18 cellular contexts compared by ENCODE assay signal in genomic region chr2:239391286-239392071, GRCh38. TPM values are rescaled to one million over a fixed set of nuclear protein-coding genes. Genes with fewer than 3 reads are reported as not detected.
DNase-seq lines count a peak whose midpoint lies in the region; ATAC-seq, FAIRE-seq and TF ChIP-seq lines count a peak whose summit lies in the region.
"Had no signal": no experiment of that assay in that cellular context is flagged by ENCODE, and none has a peak within 500 bp of the region (broad histone marks: within the 10 kb centered on the region; RNA-seq: fewer than 3 reads in every experiment).

No MANE protein-coding gene starts in this region.

- no peak for DNase-seq in cardiac muscle cell (ENCODE audit: low read depth in 1 of 2, low spot score in 1 of 2)
- no peak for DNase-seq in left ventricle myocardium superior
- DNase-seq in H1 (ENCODE audit: low read depth in 1 of 2, low spot score in 2 of 2): no peak
- no peak for DNase-seq in neuronal stem cell (ENCODE audit: low spot score)
- DNase-seq in upper lobe of right lung: peak; percentile 37
- no peak for DNase-seq in NCI-H226
- DNase-seq in activated gamma-delta T cell (lab: John Stamatoyannopoulos, UW): no peak
- DNase-seq: DMS53, NCI-H1436 treated with DMSO at 0.1 percent for 48 hours, NCI-H2227 treated with DMSO at 0.1 percent for 48 hours, NCI-H526 treated with DMSO at 0.1 percent for 48 hours, OCI-M1 had no signal

- CTCF ChIA-PET in H1 (lab: Charles Lee; ENCODE audit: partially characterized antibody): interaction anchor here (0.6 to 5.4 kb wide), 7 partner anchors 11 to 652 kb away, joined by 3 to 30 read pairs (median 3); no protein-coding TSS in a partner anchor

- H2BK5ac ChIP-seq in H1 (ENCODE audit: low read depth, low read length) (no peak overlapping the region), neuronal stem cell (ENCODE audit: low read length) (no peak overlapping the region)

- 0 out of 4 replicates have a peak, but pooled peaks of 1 of the 2 experiments have one; percentile 10 for TF ChIP-seq RAD21 in H1 (IDR thresholded peaks at IDR 0.05 in 1 of 2, conservative IDR thresholded peaks at IDR 0.05 in 1 of 2; ENCODE audit: low read depth in 2 of 2, low read length in 2 of 2)

- no peak overlapping the region for H2BK20ac ChIP-seq in H1 (ENCODE audit: low read length)

- H3K79me1 ChIP-seq in H1 (ENCODE audit: low read depth, low read length) (peaks cover 21% of the 10 kb centered on the region), neuronal stem cell (ENCODE audit: low read depth, low read length) (peaks cover 26% of the 10 kb centered on the region)

- H3K4me2 ChIP-seq in H1 (ENCODE audit: insufficient read depth in 1 of 2, low read depth in 2 of 2, low read length in 2 of 2): no peak overlapping the region
- no peak overlapping the region for H3K4me2 ChIP-seq in neuronal stem cell (ENCODE audit: insufficient read depth, low read length, poor library complexity, severe bottlenecking)

- H3K4me1 ChIP-seq in cardiac muscle cell (ENCODE audit: low read depth): peaks cover 16% of the 10 kb centered on the region
- peaks cover 0 to 9% (median 4%) of the 10 kb centered on the region in 4 experiments; a peak in 3 of 7 replicates for H3K4me1 ChIP-seq in H1 (replicated peaks in 1 of 4; ENCODE audit: control insufficient read depth in 3 of 4, insufficient read depth in 4 of 4, low read length in 3 of 4)
- H3K4me1 ChIP-seq in neuronal stem cell (ENCODE audit: control insufficient read depth in 2 of 2, insufficient read depth in 1 of 2, low read depth in 1 of 2, low read length in 2 of 2): peaks cover 0 to 13% of the 10 kb centered on the region in 2 donors
- H3K4me1 ChIP-seq in upper lobe of right lung: peaks cover 13% of the 10 kb centered on the region

- H4K5ac ChIP-seq in H1 (ENCODE audit: insufficient read length, low read depth, low read length): no peak overlapping the region

- TF ChIP-seq POLR2A in H1 (IDR thresholded peaks at IDR 0.05; ENCODE audit: control extremely low read depth in 1 of 2, low read depth in 2 of 2, low read length in 2 of 2): no peak

- 95% methylated on average over 24 of the region's 24 CpGs; no CpG with 5 or more reads in 1 of the 2 experiments for WGBS in H1 (ENCODE audit: extremely low coverage in 1 of 2, insufficient coverage in 1 of 2, insufficient read length in 1 of 2, insufficient replicate concordance in 2 of 2, low coverage in 1 of 2, low lambda C conversion rate in 2 of 2, missing lambda C conversion rate in 1 of 2), 2 experiments
- no CpG with 5 or more reads among the region's 24 CpGs for WGBS in neuronal stem cell (ENCODE audit: extremely low coverage in 2 of 2, insufficient read length in 2 of 2, insufficient replicate concordance in 1 of 2), 2 donors

- no peaks in the 10 kb centered on the region for H3K27me3 ChIP-seq in cardiac muscle cell
- H3K27me3 ChIP-seq in H1 (replicated peaks in 1 of 4; ENCODE audit: control insufficient read depth in 3 of 4, extremely low read depth in 1 of 4, insufficient read depth in 3 of 4, low read length in 3 of 4): no peaks in the 10 kb centered on the region
- no peaks in the 10 kb centered on the region for H3K27me3 ChIP-seq in neuronal stem cell (ENCODE audit: control insufficient read depth in 3 of 3, insufficient read depth in 3 of 3, low read depth in 1 of 3, low read length in 3 of 3)
- no peaks in the 10 kb centered on the region for H3K27me3 ChIP-seq in upper lobe of right lung

- H2AFZ ChIP-seq in H1 (ENCODE audit: low read length) (no peak overlapping the region), neuronal stem cell (ENCODE audit: low read length) (no peak overlapping the region)

- H3K18ac ChIP-seq in H1 (ENCODE audit: extremely low read depth, low read length): no peak overlapping the region
- peak overlapping the region; percentile 65 for H3K18ac ChIP-seq in neuronal stem cell (ENCODE audit: low read length)

- H4K91ac ChIP-seq in H1 (replicated peaks; ENCODE audit: insufficient read length, low read length) (no peak overlapping the region), neuronal stem cell (ENCODE audit: low read depth, low read length, poor library complexity) (no peak overlapping the region)

- H2AK5ac ChIP-seq in H1 (ENCODE audit: low read depth, low read length) (no peak overlapping the region), neuronal stem cell (ENCODE audit: low read depth, low read length) (no peak overlapping the region)

- peaks cover 34 to 38% of the 10 kb centered on the region in 2 experiments for H4K20me1 ChIP-seq in H1 (replicated peaks in 1 of 2; ENCODE audit: control insufficient read depth in 1 of 2, insufficient read depth in 2 of 2, low read length in 2 of 2)

- H3K9me3 ChIP-seq in cardiac muscle cell (ENCODE audit: low read depth): no peaks in the 10 kb centered on the region
- no peaks in the 10 kb centered on the region for H3K9me3 ChIP-seq in H1 (ENCODE audit: insufficient read depth in 2 of 2, low read depth in 1 of 2, low read length in 1 of 2)
- H3K9me3 ChIP-seq in neuronal stem cell (replicated peaks in 1 of 2; ENCODE audit: control insufficient read depth in 2 of 2, insufficient read depth in 1 of 2, low read depth in 1 of 2, low read length in 2 of 2): peaks cover 1 to 11% of the 10 kb centered on the region in 2 donors
- H3K9me3 ChIP-seq in upper lobe of right lung: no peaks in the 10 kb centered on the region

- POLR2A ChIA-PET in H1 (lab: Charles Lee; ENCODE audit: partially characterized antibody): interaction anchor here (1.3 to 3.6 kb wide), 4 partner anchors 7 to 39 kb away, joined by 3 to 9 read pairs (median 8); partner anchors contain the start of gene HDAC4

- H3K27ac ChIP-seq in cardiac muscle cell (peak overlapping the region; percentile 13), H1 (ENCODE audit: low read depth, low read length) (no peak overlapping the region), neuronal stem cell (replicated peaks; ENCODE audit: low read length) (no peak overlapping the region), upper lobe of right lung (no peak overlapping the region)
- H3K27ac ChIP-seq: RWPE1 had no signal

- H3K4me3 ChIP-seq in cardiac muscle cell (no peak overlapping the region), H1 (ENCODE audit: extremely low read depth in 1 of 4, insufficient read depth in 2 of 4, low read depth in 3 of 4, low read length in 4 of 4) (no peak overlapping the region), neuronal stem cell (ENCODE audit: low read length in 2 of 2) (no peak overlapping the region), upper lobe of right lung (no peak overlapping the region)
- H3K4me3 ChIP-seq: GM12878, K562 had no signal

- TF ChIP-seq CTCF in cardiac muscle cell (IDR thresholded peaks at IDR 0.05; ENCODE audit: low read depth, low read length): no peak
- TF ChIP-seq CTCF in H1 (IDR thresholded peaks at IDR 0.05; ENCODE audit: control extremely low read depth in 1 of 3, insufficient read depth in 1 of 3, low read depth in 1 of 3, low read length in 3 of 3): no peak
- no peak for TF ChIP-seq CTCF in upper lobe of right lung (IDR thresholded peaks at IDR 0.05)

- no peak overlapping the region for H2BK15ac ChIP-seq in H1 (ENCODE audit: low read length)
- no peak overlapping the region for H2BK15ac ChIP-seq in neuronal stem cell (ENCODE audit: low read length)

- no peaks in the 10 kb centered on the region for H3K23me2 ChIP-seq in H1 (ENCODE audit: low read depth, low read length)

- H2BK12ac ChIP-seq in H1 (ENCODE audit: low read depth, low read length): no peak overlapping the region
- no peak overlapping the region for H2BK12ac ChIP-seq in neuronal stem cell (ENCODE audit: low read length)

- peaks cover 7 to 92% of the 10 kb centered on the region in 2 experiments; a peak in 3 of 4 replicates for H3K79me2 ChIP-seq in H1 (ENCODE audit: control insufficient read depth in 1 of 2, insufficient read depth in 2 of 2, low read length in 2 of 2)

- no peak overlapping the region for H3K56ac ChIP-seq in H1 (replicated peaks; ENCODE audit: insufficient read length, low read depth, low read length)

- no peak for TF ChIP-seq EP300 in H1 (IDR thresholded peaks at IDR 0.05; ENCODE audit: borderline replicate concordance in 1 of 2, low read depth in 2 of 2, low read length in 2 of 2)

- H3K23ac ChIP-seq in H1 (ENCODE audit: insufficient read length): no peak overlapping the region
- peak overlapping the region; percentile 4 for H3K23ac ChIP-seq in neuronal stem cell (ENCODE audit: low read depth, low read length, poor library complexity)

- ATAC-seq in left ventricle myocardium superior: no peak
- ATAC-seq in upper lobe of right lung: no peak
- ATAC-seq in HG03280 (IDR thresholded peaks at IDR 0.05; ENCODE audit: unreplicated experiment): no peak
- ATAC-seq: GM12878, K562 had no signal

- H3K4ac ChIP-seq in H1 (replicated peaks; ENCODE audit: insufficient read length, low read depth, low read length) (no peak overlapping the region), neuronal stem cell (ENCODE audit: low read length) (no peak overlapping the region)

- H3K14ac ChIP-seq in H1 (ENCODE audit: insufficient read length) (no peak overlapping the region), neuronal stem cell (ENCODE audit: low read length) (no peak overlapping the region)

- intact Hi-C loops in left ventricle myocardium superior (cut with micrococcal nuclease): no loop called here
- intact Hi-C loops in upper lobe of right lung (cut with DNase I): no loop called here

- no peak overlapping the region for H2BK120ac ChIP-seq in H1 (replicated peaks; ENCODE audit: low read depth, low read length)
- no peak overlapping the region for H2BK120ac ChIP-seq in neuronal stem cell (ENCODE audit: low read depth, low read length)

- H3K36me3 ChIP-seq in cardiac muscle cell (no peaks in the 10 kb centered on the region), H1 (ENCODE audit: control insufficient read depth in 2 of 4, insufficient read depth in 4 of 4, low read length in 3 of 4) (no peaks in the 10 kb centered on the region; a peak in 2 of 8 replicates), neuronal stem cell (replicated peaks in 1 of 2; ENCODE audit: control insufficient read depth in 2 of 2, insufficient read depth in 2 of 2, low read length in 2 of 2) (peaks cover 6 to 18% of the 10 kb centered on the region in 2 donors), upper lobe of right lung (no peaks in the 10 kb centered on the region)

- no peak for FAIRE-seq in H1 (lab: Jason Lieb, UNC)
- FAIRE-seq: GM12878, GM18507, HTR-8/SVneo, K562 had no signal

- H4K8ac ChIP-seq in H1 (ENCODE audit: extremely low read depth, insufficient read depth, low read length) (peak overlapping the region; percentile 82), neuronal stem cell (ENCODE audit: low read depth, low read length) (no peak overlapping the region)

- no peak overlapping the region for H3K9ac ChIP-seq in H1 (replicated peaks in 1 of 4; ENCODE audit: extremely low read depth in 1 of 4, low read depth in 3 of 4, low read length in 3 of 4)
- H3K9ac ChIP-seq in neuronal stem cell (ENCODE audit: low read depth, low read length, poor library complexity): no peak overlapping the region

RNA-seq across cellular contexts. Expression of gene HDAC4, which starts 9.3 kb away (rescaled TPM):
- total RNA-seq in cardiac muscle cell (24.0 and 41.6 TPM in 2 replicates), left ventricle myocardium superior (25.6 TPM), upper lobe of right lung (44.1 TPM)
- polyA plus RNA-seq in cardiac muscle cell (7.0 and 12.6 TPM in 2 replicates), H1 (2011; rRNA removed) (15.4 and 31.2 TPM in 2 replicates)
- total RNA-seq in H1 (2021; fragmentation: NEBNext Ultra II Directional; extraction: Animal tissue kit (Norgen Biotek cat#: 25700)): 31.3 and 31.5 TPM in 2 replicates
- polyA plus RNA-seq in H1 (2011; cell fraction: cytosol; rRNA removed): 14.3 TPM
- 24.1 TPM for polyA plus RNA-seq in H1 (2011; cell fraction: nucleus; rRNA removed)
- polyA plus RNA-seq in H1 (2012, experiment 1 of 2): 9.7 to 17.8 TPM (median 12.6 TPM) in 4 replicates
- polyA plus RNA-seq in H1 (2012, experiment 2 of 2): 5.0 TPM
- 14.8 TPM for polyA plus RNA-seq in H1 (2013, experiment 1 of 2)
- 12.6 TPM for polyA plus RNA-seq in H1 (2013, experiment 2 of 2)
- polyA minus RNA-seq in H1 (2011; rRNA and poly(A)+ RNA removed): 35.1 and 38.5 TPM in 2 replicates
- 26.3 TPM for polyA minus RNA-seq in H1 (2011; cell fraction: cytosol; rRNA and poly(A)+ RNA removed)
- 47.3 TPM for polyA minus RNA-seq in H1 (2011; cell fraction: nucleus; rRNA and poly(A)+ RNA removed)
- polyA plus RNA-seq in neuronal stem cell (2013, experiment 1 of 2): 15.9 TPM
- polyA plus RNA-seq in neuronal stem cell (2013, experiment 2 of 2): 18.7 TPM
